33 cellular contexts compared by ENCODE assay signal in the genomic region with DNA sequence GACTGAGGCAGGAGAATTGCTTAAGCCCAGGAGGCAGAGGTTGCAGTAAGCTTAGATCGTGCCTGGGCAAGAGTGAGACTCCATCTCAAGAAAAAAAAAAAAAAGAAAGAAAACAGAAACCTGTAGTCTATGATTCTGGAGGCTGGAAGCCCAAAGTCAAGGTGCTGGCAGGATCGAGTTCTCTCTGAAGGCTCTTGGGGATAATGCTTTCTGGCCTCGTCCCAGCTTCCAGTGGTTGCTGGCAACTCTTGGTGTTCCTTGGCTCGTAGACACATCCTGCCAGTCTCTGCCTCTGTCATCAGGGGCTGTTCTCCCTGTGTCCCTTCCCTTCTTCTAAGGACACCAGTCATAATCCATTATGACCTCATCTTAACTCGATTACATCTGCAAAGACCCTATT. TPM values are rescaled to one million over a fixed set of nuclear protein-coding genes. Genes with fewer than 3 reads are reported as not detected.
DNase-seq lines count a peak whose midpoint lies in the region; TF ChIP-seq lines count a peak whose summit lies in the region.
"Had no signal": no experiment of that assay in that cellular context is flagged by ENCODE, and none has a peak within 500 bp of the region (broad histone marks: within the 10 kb centered on the region; RNA-seq: fewer than 3 reads in every experiment).

No MANE protein-coding gene starts in this region.

- H3K9me3 ChIP-seq in HEK293 (ENCODE audit: control insufficient read depth, insufficient read depth, low read depth, low read length): no peaks in the 10 kb centered on the region
- no peaks in the 10 kb centered on the region for H3K9me3 ChIP-seq in parathyroid adenoma (ENCODE audit: control insufficient read depth, low read length)
- H3K9me3 ChIP-seq in uterus: no peaks in the 10 kb centered on the region
- H3K9me3 ChIP-seq: A549; BE2C; BLaER1; BLaER1 treated with 17β-estradiol and CSF1 and Interleukin-3, amounts not matched to agents 10 nM and 100 nM; Caco-2 had no signal

- no peak overlapping the region for H2AFZ ChIP-seq in parathyroid adenoma

- H3K27me3 ChIP-seq in parathyroid adenoma (ENCODE audit: control insufficient read depth, insufficient read depth, low read length): no peaks in the 10 kb centered on the region
- H3K27me3 ChIP-seq in uterus: no peaks in the 10 kb centered on the region
- H3K27me3 ChIP-seq: BE2C; BLaER1; BLaER1 treated with 17β-estradiol and CSF1 and Interleukin-3, amounts not matched to agents 10 nM and 100 nM had no signal

- H3K4me2 ChIP-seq in parathyroid adenoma (ENCODE audit: low read length): no peak overlapping the region
- H3K4me2 ChIP-seq: A549; BLaER1; BLaER1 treated with 17β-estradiol and CSF1 and Interleukin-3, amounts not matched to agents 10 nM and 100 nM had no signal

- H3K79me2 ChIP-seq in parathyroid adenoma: peaks cover 2% of the 10 kb centered on the region

- H3K4me3 ChIP-seq in HEK293 (ENCODE audit: low read depth, low read length) (no peak overlapping the region), parathyroid adenoma (ENCODE audit: low read depth, low read length) (no peak overlapping the region), uterus (no peak overlapping the region)
- H3K4me3 ChIP-seq: A549; BLaER1; BLaER1 treated with 17β-estradiol and CSF1 and Interleukin-3, amounts not matched to agents 10 nM and 100 nM had no signal

- H3K4me1 ChIP-seq in HEK293 (ENCODE audit: control insufficient read depth, insufficient read depth, low read length): no peaks in the 10 kb centered on the region
- H3K4me1 ChIP-seq in parathyroid adenoma: peaks cover 9% of the 10 kb centered on the region
- H3K4me1 ChIP-seq in uterus: no peaks in the 10 kb centered on the region
- H3K4me1 ChIP-seq: A549, BE2C, Caco-2 had no signal

- H3K9ac ChIP-seq in parathyroid adenoma: no peak overlapping the region
- H3K9ac ChIP-seq: BLaER1; BLaER1 treated with 17β-estradiol and CSF1 and Interleukin-3, amounts not matched to agents 10 nM and 100 nM had no signal

- TF ChIP-seq CTCF in HEK293 (tag by site-specific recombination; IDR thresholded peaks at IDR 0.05) (no peak), parathyroid adenoma (IDR thresholded peaks at IDR 0.05) (no peak), uterus (IDR thresholded peaks at IDR 0.05) (no peak)

- DNase-seq in ecto neural progenitor cell (ENCODE audit: low spot score) (no peak), uterus (no peak)
- DNase-seq: 8988T; ACHN; AML-193; BE2C; C1 segment of cervical spinal cord; Caco-2; Calu3; CD4-positive, alpha-beta memory T cell; CD4-positive, alpha-beta T cell; CD4-positive, CD25-positive, alpha-beta regulatory T cell; CD8-positive, alpha-beta memory T cell; CD8-positive, alpha-beta T cell; COR-L47; DMS 273 treated with DMSO at 0.1 percent for 48 hours; DMS153; DMS53; DMS79; DMS79 treated with DMSO at 0.1 percent for 48 hours; DND-41; EL had no signal

- H3K36me3 ChIP-seq in HEK293 (ENCODE audit: control insufficient read depth in 2 of 2, insufficient read depth in 1 of 2, low read length in 2 of 2) (no peaks in the 10 kb centered on the region), parathyroid adenoma (ENCODE audit: control insufficient read depth, insufficient read depth, low read length) (no peaks in the 10 kb centered on the region), uterus (no peaks in the 10 kb centered on the region)
- H3K36me3 ChIP-seq: BE2C; BLaER1; BLaER1 treated with 17β-estradiol and CSF1 and Interleukin-3, amounts not matched to agents 10 nM and 100 nM had no signal

- intact Hi-C loops in uterus (cut with DNase I; ENCODE audit: low total_unique reads): no loop called here

- H3K27ac ChIP-seq in HEK293 (ENCODE audit: extremely low read depth, low read depth, low read length) (no peak overlapping the region), parathyroid adenoma (peak overlapping the region; percentile 24), uterus (no peak overlapping the region)
- H3K27ac ChIP-seq: 22Rv1; A549; BLaER1; BLaER1 treated with 17β-estradiol and CSF1 and Interleukin-3, amounts not matched to agents 10 nM and 100 nM; C4-2B had no signal

- TF ChIP-seq POLR2A in uterus (IDR thresholded peaks at IDR 0.05): no peak

- POLR2A ChIA-PET in HEK293 (lab: Yijun Ruan, JAX): no interaction called here

- CTCF ChIA-PET in HEK293 (lab: Yijun Ruan, JAX): interaction anchor here (0.6 kb wide), 1 partner anchor 74 kb away, joined by 4 read pairs; no protein-coding TSS in a partner anchor

TF ChIP-seq in HEK293, 187 proteins besides CTCF, POLR2A, EP300 and RAD21:
- TF ChIP-seq ZNF148 (tag by site-specific recombination; IDR thresholded peaks at IDR 0.05; ENCODE audit: borderline replicate concordance) (no peak), ZNF561 (tag by site-specific recombination; IDR thresholded peaks at IDR 0.05; ENCODE audit: borderline replicate concordance) (no peak), ZNF155 (tag by site-specific recombination; IDR thresholded peaks at IDR 0.05) (no peak), ZNF112 (tag by site-specific recombination; IDR thresholded peaks at IDR 0.05) (no peak), ZNF548 (tag by site-specific recombination; IDR thresholded peaks at IDR 0.05) (peak; percentile 80), ZNF707 (tag by site-specific recombination; IDR thresholded peaks at IDR 0.05) (no peak), ZNF624 (tag by site-specific recombination; IDR thresholded peaks at IDR 0.05) (no peak), ZNF677 (tag by site-specific recombination; IDR thresholded peaks at IDR 0.05) (0 out of 2 replicates have a peak, but pooled peaks have one; percentile 15), ZNF169 (tag by site-specific recombination; IDR thresholded peaks at IDR 0.05) (no peak), ZNF391 (tag by site-specific recombination; IDR thresholded peaks at IDR 0.05; ENCODE audit: borderline replicate concordance, low read depth) (no peak), YY2 (tag by site-specific recombination; IDR thresholded peaks at IDR 0.05) (no peak)
- TF ChIP-seq, protein P1, sequence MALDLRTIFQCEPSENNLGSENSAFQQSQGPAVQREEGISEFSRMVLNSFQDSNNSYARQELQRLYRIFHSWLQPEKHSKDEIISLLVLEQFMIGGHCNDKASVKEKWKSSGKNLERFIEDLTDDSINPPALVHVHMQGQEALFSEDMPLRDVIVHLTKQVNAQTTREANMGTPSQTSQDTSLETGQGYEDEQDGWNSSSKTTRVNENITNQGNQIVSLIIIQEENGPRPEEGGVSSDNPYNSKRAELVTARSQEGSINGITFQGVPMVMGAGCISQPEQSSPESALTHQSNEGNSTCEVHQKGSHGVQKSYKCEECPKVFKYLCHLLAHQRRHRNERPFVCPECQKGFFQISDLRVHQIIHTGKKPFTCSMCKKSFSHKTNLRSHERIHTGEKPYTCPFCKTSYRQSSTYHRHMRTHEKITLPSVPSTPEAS (tag by site-specific recombination; IDR thresholded peaks at IDR 0.05): no peak
- TF ChIP-seq, protein P2, sequence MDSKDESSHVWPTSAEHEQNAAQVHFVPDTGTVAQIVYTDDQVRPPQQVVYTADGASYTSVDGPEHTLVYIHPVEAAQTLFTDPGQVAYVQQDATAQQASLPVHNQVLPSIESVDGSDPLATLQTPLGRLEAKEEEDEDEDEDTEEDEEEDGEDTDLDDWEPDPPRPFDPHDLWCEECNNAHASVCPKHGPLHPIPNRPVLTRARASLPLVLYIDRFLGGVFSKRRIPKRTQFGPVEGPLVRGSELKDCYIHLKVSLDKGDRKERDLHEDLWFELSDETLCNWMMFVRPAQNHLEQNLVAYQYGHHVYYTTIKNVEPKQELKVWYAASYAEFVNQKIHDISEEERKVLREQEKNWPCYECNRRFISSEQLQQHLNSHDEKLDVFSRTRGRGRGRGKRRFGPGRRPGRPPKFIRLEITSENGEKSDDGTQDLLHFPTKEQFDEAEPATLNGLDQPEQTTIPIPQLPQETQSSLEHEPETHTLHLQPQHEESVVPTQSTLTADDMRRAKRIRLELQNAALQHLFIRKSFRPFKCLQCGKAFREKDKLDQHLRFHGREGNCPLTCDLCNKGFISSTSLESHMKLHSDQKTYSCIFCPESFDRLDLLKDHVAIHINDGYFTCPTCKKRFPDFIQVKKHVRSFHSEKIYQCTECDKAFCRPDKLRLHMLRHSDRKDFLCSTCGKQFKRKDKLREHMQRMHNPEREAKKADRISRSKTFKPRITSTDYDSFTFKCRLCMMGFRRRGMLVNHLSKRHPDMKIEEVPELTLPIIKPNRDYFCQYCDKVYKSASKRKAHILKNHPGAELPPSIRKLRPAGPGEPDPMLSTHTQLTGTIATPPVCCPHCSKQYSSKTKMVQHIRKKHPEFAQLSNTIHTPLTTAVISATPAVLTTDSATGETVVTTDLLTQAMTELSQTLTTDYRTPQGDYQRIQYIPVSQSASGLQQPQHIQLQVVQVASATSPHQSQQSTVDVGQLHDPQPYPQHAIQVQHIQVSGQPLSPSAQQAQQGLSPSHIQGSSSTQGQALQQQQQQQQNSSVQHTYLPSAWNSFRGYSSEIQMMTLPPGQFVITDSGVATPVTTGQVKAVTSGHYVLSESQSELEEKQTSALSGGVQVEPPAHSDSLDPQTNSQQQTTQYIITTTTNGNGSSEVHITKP (tag by site-specific recombination; IDR thresholded peaks at IDR 0.05): no peak
TF ChIP-seq in HEK293: peak in this region for 2.

RNA-seq across cellular contexts. Expression of gene CCDC86, which starts 16.8 kb away (rescaled TPM):
- 10 to 100 TPM in 1 of 4 donors, 1 to 10 TPM in 3; 7.4 to 23.0 (median 8.3) TPM for total RNA-seq in uterus

RNA-seq across cellular contexts. Expression of gene PTGDR2, which starts 30.6 kb away (rescaled TPM):
- 1 to 10 TPM in 1 of 4 donors, under 1 TPM in 2, not detected in 1; 0.21 to 4.6 (median 0.49) TPM for total RNA-seq in uterus
- total RNA-seq: A172, B cell had no signal

RNA-seq across cellular contexts. Expression of gene MS4A10, which starts 40.0 kb away (rescaled TPM):
- total RNA-seq in uterus: not detected
- total RNA-seq: A172; A673; B cell; Calu3; CD4-positive, alpha-beta memory T cell; CD4-positive, alpha-beta T cell; CD4-positive, CD25-positive, alpha-beta regulatory T cell; CD8-positive, alpha-beta memory T cell; CD8-positive, alpha-beta T cell; Daoy had no signal

RNA-seq across cellular contexts. Expression of gene ZP1, which starts 42.2 kb away (rescaled TPM):
- not detected for total RNA-seq in uterus
- total RNA-seq: A673; B cell; Caco-2; Calu3; CD4-positive, CD25-positive, alpha-beta regulatory T cell; CD8-positive, alpha-beta memory T cell; CD8-positive, alpha-beta T cell; Daoy had no signal
